ENCODE assay signal across 9 cellular contexts in the genomic region with DNA sequence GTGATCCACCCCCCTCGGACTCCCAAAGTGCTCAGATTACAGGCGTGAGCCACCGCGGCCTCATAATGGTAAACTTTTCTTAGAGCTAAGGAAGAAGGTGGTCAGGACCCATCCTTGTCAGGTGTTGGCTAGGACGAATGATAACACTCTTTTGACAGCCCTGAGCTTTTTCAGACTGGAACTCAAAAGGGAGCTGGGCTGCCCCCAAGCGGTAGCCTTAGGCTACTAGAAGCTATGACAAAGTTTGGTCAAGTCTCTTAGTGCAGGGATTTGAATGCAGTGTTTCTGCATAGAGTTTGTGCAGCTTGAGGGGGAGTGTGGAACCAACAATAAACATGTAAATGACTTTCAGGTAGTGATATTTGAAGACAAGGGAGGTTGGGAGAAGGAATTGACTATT. TPM values are rescaled to one million over a fixed set of nuclear protein-coding genes. Genes with fewer than 3 reads are reported as not detected.
DNase-seq lines count a peak whose midpoint lies in the region; ATAC-seq and TF ChIP-seq lines count a peak whose summit lies in the region.
"Had no signal": no experiment of that assay in that cellular context is flagged by ENCODE, and none has a peak within 500 bp of the region (broad histone marks: within the 10 kb centered on the region; RNA-seq: fewer than 3 reads in every experiment).

No MANE protein-coding gene starts in this region.

- no peak for ATAC-seq in CD4-positive, CD25-positive, alpha-beta regulatory T cell (ENCODE audit: low read depth in 2 of 2)
- ATAC-seq in Panc1 = peak; percentile 55; the same call in 1 of the 2 replicates
- ATAC-seq in activated naive CD8-positive, alpha-beta T cell treated with anti-CD3 and anti-CD28 coated beads, Interleukin-2, amount 10 ng/mL, durations not matched to agents 7 days and 5 days (ENCODE audit: low read depth) = no peak
- no peak for ATAC-seq in GM21381 (IDR thresholded peaks at IDR 0.05; ENCODE audit: unreplicated experiment)

- no peaks in the 10 kb centered on the region for H3K9me3 ChIP-seq in CD4-positive, CD25-positive, alpha-beta regulatory T cell (ENCODE audit: control insufficient read depth in 2 of 2, low read length in 2 of 2)
- H3K9me3 ChIP-seq in Panc1 (ENCODE audit: control insufficient read depth, insufficient read depth, low read depth, low read length) (no peaks in the 10 kb centered on the region), thyroid gland (no peaks in the 10 kb centered on the region), MG63 (no peaks in the 10 kb centered on the region)

- H3K4me3 ChIP-seq in CD4-positive, CD25-positive, alpha-beta regulatory T cell (ENCODE audit: low read depth, low read length) = no peak overlapping the region
- H3K4me3 ChIP-seq in Panc1 (ENCODE audit: low read depth in 2 of 2, low read length in 2 of 2) = no peak overlapping the region
- no peak overlapping the region for H3K4me3 ChIP-seq in thyroid gland (replicated peaks in 1 of 3)
- no peak overlapping the region for H3K4me3 ChIP-seq in MG63

- peak in 2 of 3 donors; percentile 26 to 67 for DNase-seq in CD4-positive, CD25-positive, alpha-beta regulatory T cell
- DNase-seq in H4 (ENCODE audit: low spot score) = peak; percentile 15
- no peak for DNase-seq in Panc1 (ENCODE audit: low read depth, low spot score)
- DNase-seq in activated naive CD8-positive, alpha-beta T cell treated with anti-CD3 and anti-CD28 coated beads, Interleukin-2, amount 10 ng/mL, durations not matched to agents 7 days and 5 days = peak; percentile 59
- DNase-seq in iris pigment epithelial cell (ENCODE audit: low read depth) = peak; percentile 51
- peak; percentile 6 for DNase-seq in thyroid gland
- DNase-seq in MG63 = no peak

- H3K4me3 Mint-ChIP-seq in CD4-positive, CD25-positive, alpha-beta regulatory T cell = no peak overlapping the region
- no peak overlapping the region for H3K4me3 Mint-ChIP-seq in activated naive CD8-positive, alpha-beta T cell treated with anti-CD3 and anti-CD28 coated beads, Interleukin-2, amount 10 ng/mL, durations not matched to agents 7 days and 5 days
- H3K4me3 Mint-ChIP-seq: IgD-negative memory B cell had no signal

- 13 to 20% methylated on average over 3 of the region's 6 CpGs for WGBS in thyroid gland, 2 donors

- TF ChIP-seq CTCF in Panc1 (IDR thresholded peaks at IDR 0.05) (peak; percentile 81), thyroid gland (IDR thresholded peaks at IDR 0.05) (peak in 3 of 6 experiments; percentile 3 to 36 (median 30))

- no peaks in the 10 kb centered on the region for H3K27me3 Mint-ChIP-seq in CD4-positive, CD25-positive, alpha-beta regulatory T cell
- H3K27me3 Mint-ChIP-seq in activated naive CD8-positive, alpha-beta T cell treated with anti-CD3 and anti-CD28 coated beads, Interleukin-2, amount 10 ng/mL, durations not matched to agents 7 days and 5 days = no peaks in the 10 kb centered on the region

- no peak overlapping the region for H3K27ac ChIP-seq in CD4-positive, CD25-positive, alpha-beta regulatory T cell (ENCODE audit: insufficient read depth, low read length, poor library complexity, severe bottlenecking)
- no peak overlapping the region for H3K27ac ChIP-seq in Panc1 (ENCODE audit: low read length)
- H3K27ac ChIP-seq in thyroid gland = no peak overlapping the region

- no peak overlapping the region for H3K27ac Mint-ChIP-seq in CD4-positive, CD25-positive, alpha-beta regulatory T cell
- no peak overlapping the region for H3K27ac Mint-ChIP-seq in activated naive CD8-positive, alpha-beta T cell treated with anti-CD3 and anti-CD28 coated beads, Interleukin-2, amount 10 ng/mL, durations not matched to agents 7 days and 5 days
- H3K27ac Mint-ChIP-seq: IgD-negative memory B cell had no signal

- no peak for TF ChIP-seq POLR2A in thyroid gland (IDR thresholded peaks at IDR 0.05)

- CTCF ChIA-PET in Panc1 (lab: Charles Lee) = interaction anchor here (0.7 to 1.4 kb wide), 6 partner anchors 36 to 163 kb away, joined by 3 to 4 read pairs (median 3); no protein-coding TSS in a partner anchor

- no TSS peak for BruUV-seq in Panc1 (replicated peaks; lab: Mats Ljungman, UMichigan)

- in situ Hi-C loops in Panc1 (cut with HindIII; ENCODE audit: low pct_unique_long_range_greater_than_20kb, low sequenced_read_pairs) = no loop called here

- H3K27me3 ChIP-seq in CD4-positive, CD25-positive, alpha-beta regulatory T cell (ENCODE audit: control insufficient read depth, insufficient read depth, low read length) = no peaks in the 10 kb centered on the region
- no peaks in the 10 kb centered on the region for H3K27me3 ChIP-seq in Panc1 (ENCODE audit: control insufficient read depth, insufficient read depth, low read length)
- peaks cover 4% of the 10 kb centered on the region for H3K27me3 ChIP-seq in thyroid gland
- H3K27me3 ChIP-seq in MG63 = no peaks in the 10 kb centered on the region

- no peaks in the 10 kb centered on the region for H3K36me3 ChIP-seq in CD4-positive, CD25-positive, alpha-beta regulatory T cell (ENCODE audit: control insufficient read depth, insufficient read depth, low read length)
- H3K36me3 ChIP-seq in Panc1 (ENCODE audit: control insufficient read depth, insufficient read depth, low read length) = no peaks in the 10 kb centered on the region
- H3K36me3 ChIP-seq in thyroid gland = no peaks in the 10 kb centered on the region
- H3K36me3 ChIP-seq in MG63 = no peaks in the 10 kb centered on the region

- H3K4me1 ChIP-seq in CD4-positive, CD25-positive, alpha-beta regulatory T cell (ENCODE audit: control insufficient read depth, insufficient read depth, low read length, poor library complexity, severe bottlenecking) = peaks cover 10% of the 10 kb centered on the region
- H3K4me1 ChIP-seq in Panc1 (ENCODE audit: control insufficient read depth, insufficient read depth, low read length) = no peaks in the 10 kb centered on the region; the same call in 1 of the 2 replicates
- no peaks in the 10 kb centered on the region for H3K4me1 ChIP-seq in thyroid gland

- peaks cover 0 to 8% (median 0%) of the 10 kb centered on the region in 4 donors for H3K4me1 Mint-ChIP-seq in CD4-positive, CD25-positive, alpha-beta regulatory T cell
- H3K4me1 Mint-ChIP-seq in activated naive CD8-positive, alpha-beta T cell treated with anti-CD3 and anti-CD28 coated beads, Interleukin-2, amount 10 ng/mL, durations not matched to agents 7 days and 5 days = peaks cover 2% of the 10 kb centered on the region

- no peaks in the 10 kb centered on the region for H3K9me3 Mint-ChIP-seq in CD4-positive, CD25-positive, alpha-beta regulatory T cell
- H3K9me3 Mint-ChIP-seq in activated naive CD8-positive, alpha-beta T cell treated with anti-CD3 and anti-CD28 coated beads, Interleukin-2, amount 10 ng/mL, durations not matched to agents 7 days and 5 days = no peaks in the 10 kb centered on the region
- H3K9me3 Mint-ChIP-seq: IgD-negative memory B cell had no signal

- intact Hi-C loops in Panc1 (cut with micrococcal nuclease; ENCODE audit: unreplicated experiment) = no loop called here
- intact Hi-C loops in thyroid gland (cut with DNase I) = no loop called here

- POLR2A ChIA-PET in Panc1 (lab: Charles Lee) = no interaction called here
- POLR2A ChIA-PET in activated naive CD8-positive, alpha-beta T cell treated with anti-CD3 and anti-CD28 coated beads, Interleukin-2, amount 10 ng/mL, durations not matched to agents 7 days and 5 days (lab: Charles Lee) = interaction anchor here (0.7 to 1.4 kb wide), 3 partner anchors 23 to 129 kb away, joined by 3 to 6 read pairs (median 3); a partner anchor contains a TSS

- no peaks in the 10 kb centered on the region for H3K36me3 Mint-ChIP-seq in CD4-positive, CD25-positive, alpha-beta regulatory T cell
- H3K36me3 Mint-ChIP-seq in activated naive CD8-positive, alpha-beta T cell treated with anti-CD3 and anti-CD28 coated beads, Interleukin-2, amount 10 ng/mL, durations not matched to agents 7 days and 5 days = no peaks in the 10 kb centered on the region
- H3K36me3 Mint-ChIP-seq: IgD-negative memory B cell had no signal

RNA-seq across cellular contexts. Expression of a gene that starts 11.8 kb away (rescaled TPM):
- total RNA-seq in CD4-positive, CD25-positive, alpha-beta regulatory T cell = 54.5 TPM
- polyA plus RNA-seq in CD4-positive, CD25-positive, alpha-beta regulatory T cell = 100 to 1,000 TPM; 133 to 155 (median 147) TPM
- total RNA-seq in H4 (2014; rRNA removed; shearing (Covaris generic)) = 152 TPM in 2 replicates
- total RNA-seq in Panc1 (2021; ENCODE audit: unreplicated experiment) (216 TPM), thyroid gland (100 to 1,000 TPM in 2 of 4 donors, 10 to 100 TPM in 2; 88.8 to 122 (median 104) TPM)
- polyA plus RNA-seq in Panc1 (2012; ENCODE audit: insufficient read length) = 315 TPM
- 10 to 100 TPM; 64.3 to 68.2 TPM for total RNA-seq in activated naive CD8-positive, alpha-beta T cell treated with anti-CD3 and anti-CD28 coated beads, Interleukin-2, amount 10 ng/mL, durations not matched to agents 7 days and 5 days
- 162 and 166 TPM in 2 replicates for total RNA-seq in MG63 (2014; rRNA removed; shearing (Covaris generic); ENCODE audit: low replicate concordance)

RNA-seq across cellular contexts. Expression of a gene that starts 23.3 kb away (rescaled TPM):
- 1.8 TPM for total RNA-seq in CD4-positive, CD25-positive, alpha-beta regulatory T cell
- polyA plus RNA-seq in CD4-positive, CD25-positive, alpha-beta regulatory T cell = under 1 TPM in 3 of 4 donors, not detected in 1; 0.39 to 0.91 (median 0.75) TPM
- 0.70 and 1.2 TPM in 2 replicates for total RNA-seq in H4 (2014; rRNA removed; shearing (Covaris generic))
- total RNA-seq in Panc1 (2021; ENCODE audit: unreplicated experiment) (1.1 TPM), thyroid gland (1 to 10 TPM; 1.4 to 3.8 (median 3.0) TPM)
- 1.5 TPM for polyA plus RNA-seq in Panc1 (2012; ENCODE audit: insufficient read length)
- 1 to 10 TPM; 1.2 to 1.4 TPM for total RNA-seq in activated naive CD8-positive, alpha-beta T cell treated with anti-CD3 and anti-CD28 coated beads, Interleukin-2, amount 10 ng/mL, durations not matched to agents 7 days and 5 days
- total RNA-seq in MG63 (2014; rRNA removed; shearing (Covaris generic); ENCODE audit: low replicate concordance) = not detected in 2 replicates

RNA-seq across cellular contexts. Expression of a gene that starts 23.5 kb away (rescaled TPM):
- 74.9 TPM for total RNA-seq in CD4-positive, CD25-positive, alpha-beta regulatory T cell
- polyA plus RNA-seq in CD4-positive, CD25-positive, alpha-beta regulatory T cell = 10 to 100 TPM; 37.1 to 48.8 (median 45.7) TPM
- total RNA-seq in H4 (2014; rRNA removed; shearing (Covaris generic)) = 17.7 and 31.8 TPM in 2 replicates
- total RNA-seq in Panc1 (2021; ENCODE audit: unreplicated experiment) (111 TPM), thyroid gland (10 to 100 TPM; 35.0 to 43.7 (median 36.9) TPM)
- 81.2 TPM for polyA plus RNA-seq in Panc1 (2012; ENCODE audit: insufficient read length)
- total RNA-seq in activated naive CD8-positive, alpha-beta T cell treated with anti-CD3 and anti-CD28 coated beads, Interleukin-2, amount 10 ng/mL, durations not matched to agents 7 days and 5 days = 100 to 1,000 TPM; 117 TPM
- 5.2 and 9.9 TPM in 2 replicates for total RNA-seq in MG63 (2014; rRNA removed; shearing (Covaris generic); ENCODE audit: low replicate concordance)

Comparison
In these comparisons a context has a peak if more than half of its experiments do, and no peak if none do; other contexts are left out.
1. DNase-seq: peak in CD4-positive, CD25-positive, alpha-beta regulatory T cell (2 of 3), H4 (single experiment), activated naive CD8-positive, alpha-beta T cell treated with anti-CD3 and anti-CD28 coated beads, Interleukin-2, amount 10 ng/mL, durations not matched to agents 7 days and 5 days (single experiment), iris pigment epithelial cell (single experiment) and thyroid gland (2 of 2); none in Panc1 (single experiment) and MG63 (single experiment).